22 cellular contexts compared by ENCODE assay signal in genomic region chr2:187208199-187208785, GRCh38.
"Had no signal": no experiment of that assay in that cellular context is flagged by ENCODE, and none has a peak within 500 bp of the region (broad histone marks: within the 10 kb centered on the region; RNA-seq: fewer than 3 reads in every experiment).

No MANE protein-coding gene starts in this region.

- DNase-seq: activated CD4-positive, alpha-beta T cell treated with anti-CD3 and anti-CD28 coated beads, Interleukin-2, amount 10 ng/mL, durations not matched to agents 7 days and 5 days; activated CD4-positive, CD25-positive, alpha-beta regulatory T cell treated with anti-CD3 and anti-CD28 coated beads, Interleukin-2, amount 50 U/mL, for 72 hours; activated CD8-positive, alpha-beta T cell treated with anti-CD3 and anti-CD28 coated beads, Interleukin-2, amount 10 ng/mL, durations not matched to agents 7 days and 5 days; activated gamma-delta T cell; activated naive CD4-positive, alpha-beta T cell treated with anti-CD3 and anti-CD28 coated beads, Interleukin-2, amount 50 U/mL, for 16 hours; activated naive CD8-positive, alpha-beta T cell treated with anti-CD3 and anti-CD28 coated beads, Interleukin-2, amount 50 U/mL, for 24 hours; effector CD4-positive, alpha-beta T cell; foreskin keratinocyte; kidney; naive thymus-derived CD4-positive, alpha-beta T cell; ovary; psoas muscle; stimulated activated CD4-positive, alpha-beta T cell treated with anti-CD3 and anti-CD28 coated beads, Interleukin-4, amount 100 ng/mL, for 24 hours; T-cell; WERI-Rb-1 had no signal

- H3K4me1 ChIP-seq: foreskin keratinocyte, psoas muscle, right atrium auricular region had no signal

- H3K4me1 Mint-ChIP-seq: activated CD4-positive, alpha-beta T cell treated with anti-CD3 and anti-CD28 coated beads, Interleukin-2, amount 10 ng/mL, durations not matched to agents 7 days and 5 days; activated naive CD8-positive, alpha-beta T cell treated with anti-CD3 and anti-CD28 coated beads, Interleukin-2, amount 50 U/mL, for 24 hours; brain; naive thymus-derived CD4-positive, alpha-beta T cell; T-cell had no signal

- H3K36me3 Mint-ChIP-seq: brain; naive thymus-derived CD4-positive, alpha-beta T cell; T-cell; type B pancreatic cell had no signal

- H3K27me3 Mint-ChIP-seq: activated CD4-positive, alpha-beta T cell treated with anti-CD3 and anti-CD28 coated beads, Interleukin-2, amount 10 ng/mL, durations not matched to agents 7 days and 5 days; activated naive CD8-positive, alpha-beta T cell treated with anti-CD3 and anti-CD28 coated beads, Interleukin-2, amount 50 U/mL, for 24 hours; brain; naive thymus-derived CD4-positive, alpha-beta T cell; T-cell; type B pancreatic cell had no signal

- H3K9me3 Mint-ChIP-seq: activated CD4-positive, alpha-beta T cell treated with anti-CD3 and anti-CD28 coated beads, Interleukin-2, amount 10 ng/mL, durations not matched to agents 7 days and 5 days; activated T-helper 1 cell treated with anti-CD3 and anti-CD28 coated beads, Interleukin-12 subunit alpha, Interleukin-12 subunit beta, Interleukin-2, Interleukin-4 antibody, amounts not matched to agents 30 ng/mL and 10 ng/mL and 1 ng/mL, durations not matched to agents 14 hours and 24 hours and 36 hours; T-helper 2 cell treated with Interferon-gamma antibody and Interleukin-4, amounts not matched to agents 5 μg/mL and 100 μg/mL, for 36 hours; type B pancreatic cell had no signal

- H3K27ac Mint-ChIP-seq: activated CD4-positive, alpha-beta T cell treated with anti-CD3 and anti-CD28 coated beads, Interleukin-2, amount 10 ng/mL, durations not matched to agents 7 days and 5 days; activated CD8-positive, alpha-beta T cell treated with anti-CD3 and anti-CD28 coated beads, Interleukin-2, amount 10 ng/mL, durations not matched to agents 7 days and 5 days; activated naive CD8-positive, alpha-beta T cell treated with anti-CD3 and anti-CD28 coated beads, Interleukin-2, amount 50 U/mL, for 24 hours; activated T-helper 1 cell treated with anti-CD3 and anti-CD28 coated beads, Interleukin-12 subunit alpha, Interleukin-12 subunit beta, Interleukin-2, Interleukin-4 antibody, amounts not matched to agents 30 ng/mL and 10 ng/mL and 1 ng/mL, durations not matched to agents 14 hours and 24 hours and 36 hours; brain; naive thymus-derived CD4-positive, alpha-beta T cell; T-cell; T-helper 2 cell treated with Interferon-gamma antibody and Interleukin-4, amounts not matched to agents 5 μg/mL and 100 μg/mL, for 36 hours; type B pancreatic cell had no signal

- H3K36me3 ChIP-seq: ovary, right atrium auricular region, WERI-Rb-1 had no signal

- H3K27ac ChIP-seq: foreskin keratinocyte, ovary, psoas muscle, right atrium auricular region, WERI-Rb-1 had no signal

- H3K4me3 Mint-ChIP-seq: activated CD4-positive, alpha-beta T cell treated with anti-CD3 and anti-CD28 coated beads, Interleukin-2, amount 10 ng/mL, durations not matched to agents 7 days and 5 days; activated CD8-positive, alpha-beta T cell treated with anti-CD3 and anti-CD28 coated beads, Interleukin-2, amount 10 ng/mL, durations not matched to agents 7 days and 5 days; activated naive CD8-positive, alpha-beta T cell treated with anti-CD3 and anti-CD28 coated beads, Interleukin-2, amount 50 U/mL, for 24 hours; activated T-helper 1 cell treated with anti-CD3 and anti-CD28 coated beads, Interleukin-12 subunit alpha, Interleukin-12 subunit beta, Interleukin-2, Interleukin-4 antibody, amounts not matched to agents 30 ng/mL and 10 ng/mL and 1 ng/mL, durations not matched to agents 14 hours and 24 hours and 36 hours; brain; naive thymus-derived CD4-positive, alpha-beta T cell; T-cell; T-helper 2 cell treated with Interferon-gamma antibody and Interleukin-4, amounts not matched to agents 5 μg/mL and 100 μg/mL, for 36 hours; type B pancreatic cell had no signal

- ATAC-seq: activated CD8-positive, alpha-beta T cell treated with anti-CD3 and anti-CD28 coated beads, Interleukin-2, amount 10 ng/mL, durations not matched to agents 7 days and 5 days; activated naive CD8-positive, alpha-beta T cell treated with anti-CD3 and anti-CD28 coated beads, Interleukin-2, amount 50 U/mL, for 24 hours; foreskin keratinocyte; left lobe of liver; naive thymus-derived CD4-positive, alpha-beta T cell; psoas muscle; T-cell had no signal

- H3K27me3 ChIP-seq: foreskin keratinocyte, ovary, right atrium auricular region had no signal

- H3K9me3 ChIP-seq: ovary, psoas muscle had no signal

- H3K4me3 ChIP-seq: lung, ovary, psoas muscle, right atrium auricular region had no signal
